Comparison of ENCODE assay signal across 8 cellular contexts in genomic region chr21:43864313-43864805, GRCh38. TPM values are rescaled to one million over a fixed set of nuclear protein-coding genes. Genes with fewer than 3 reads are reported as not detected.
DNase-seq lines count a peak whose midpoint lies in the region; ATAC-seq and TF ChIP-seq lines count a peak whose summit lies in the region.

No MANE protein-coding gene starts in this region.

- DNase-seq in NCI-H82 (lab: John Stamatoyannopoulos, UW), result peak; percentile 61
- no peak for DNase-seq in NCI-H82 treated with DMSO at 0.1 percent for 48 hours (lab: John Stamatoyannopoulos, UW; ENCODE audit: unreplicated experiment)
- peak; percentile 15 for DNase-seq in NCI-H460 (ENCODE audit: extremely low read depth, low read depth)
- peak; percentile 80 for DNase-seq in activated effector memory CD4-positive, alpha-beta T cell treated with anti-CD3 and anti-CD28 coated beads, Interleukin-2, amount 50 U/mL, for 16 hours
- peak; percentile 67 for DNase-seq in left cardiac atrium
- DNase-seq in retinal pigment epithelial cell (ENCODE audit: low read depth), result no peak

- peak overlapping the region; percentile 42 for H3K4me3 ChIP-seq in retinal pigment epithelial cell (ENCODE audit: low read length)

- ATAC-seq in left cardiac atrium, result peak; percentile 46 to 51
- ATAC-seq in GM21381 (IDR thresholded peaks at IDR 0.05; ENCODE audit: unreplicated experiment), result no peak
- ATAC-seq in HG02763 (IDR thresholded peaks at IDR 0.05; ENCODE audit: unreplicated experiment), result no peak

- no peak for TF ChIP-seq CTCF in retinal pigment epithelial cell (conservative IDR thresholded peaks at IDR 0.05; ENCODE audit: low read depth, low read length)

- intact Hi-C loops in left cardiac atrium (cut with DNase I), result loop anchor here in 1 of 2 donors (10.0 kb wide), 1 partner anchor 50 kb away; no protein-coding TSS in a partner anchor

RNA-seq across cellular contexts. Expression of gene AGPAT3, which starts 0.7 kb away (rescaled TPM):
- total RNA-seq in NCI-H460 (2014; rRNA removed; shearing (Covaris generic)), result 27.5 and 29.3 TPM in 2 replicates
- 24.9 and 25.1 TPM in 2 replicates for polyA plus RNA-seq in NCI-H460 (2014; cell fraction: nucleus; rRNA removed)
- total RNA-seq in left cardiac atrium, result 10 to 100 TPM; 65.1 to 69.4 TPM

Comparison
In these comparisons a context has a peak if more than half of its experiments do, and no peak if none do; other contexts are left out.
1. DNase-seq: peak in NCI-H82 (single experiment), NCI-H460 (single experiment), activated effector memory CD4-positive, alpha-beta T cell treated with anti-CD3 and anti-CD28 coated beads, Interleukin-2, amount 50 U/mL, for 16 hours (single experiment) and left cardiac atrium (single experiment); none in NCI-H82 treated with DMSO at 0.1 percent for 48 hours (single experiment) and retinal pigment epithelial cell (single experiment).
2. ATAC-seq: peak in left cardiac atrium (2 of 2); none in GM21381 (single experiment) and HG02763 (single experiment).